ENCODE assay signal across 9 cellular contexts in the genomic region with DNA sequence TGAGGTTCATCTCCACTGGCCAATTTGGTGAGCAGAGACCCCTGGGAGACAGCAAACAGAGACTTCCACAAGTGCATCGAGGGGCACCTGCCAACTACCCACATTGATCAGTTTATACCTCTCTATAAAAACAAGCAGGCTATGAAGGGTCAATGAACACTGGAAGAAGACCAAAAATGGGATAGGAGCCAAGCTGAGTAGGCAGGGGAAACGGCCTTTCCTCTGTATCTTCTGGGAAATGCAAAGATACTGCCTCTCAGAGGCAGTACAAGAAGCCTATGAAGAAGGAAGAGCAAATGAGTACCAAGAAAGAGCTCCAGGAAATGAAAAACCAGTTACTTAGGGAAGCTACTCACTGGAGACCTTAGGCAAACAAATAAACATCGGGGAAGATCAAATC.
"Had no signal": no experiment of that assay in that cellular context is flagged by ENCODE, and none has a peak within 500 bp of the region (broad histone marks: within the 10 kb centered on the region; RNA-seq: fewer than 3 reads in every experiment).

No MANE protein-coding gene starts in this region.

- H3K27ac ChIP-seq: GM23248, HL-60 had no signal

- H3K9me3 ChIP-seq: HAP-1 had no signal

- ATAC-seq: HCT116, K562 had no signal

- H3K36me3 ChIP-seq: HAP-1 had no signal

- H3K9me3 Mint-ChIP-seq: HFFc6 had no signal

- H3K27ac Mint-ChIP-seq: HFFc6 had no signal

- H3K4me3 Mint-ChIP-seq: HFFc6 had no signal

- DNase-seq: GM23248, GOT3, H7, HFFc6, IMR-90 had no signal

- H3K9ac ChIP-seq: GM23248 had no signal

- FAIRE-seq: K562 had no signal

- H2AFZ ChIP-seq: GM23248 had no signal

- H3K4me1 ChIP-seq: HAP-1 had no signal

- H3K4me3 ChIP-seq: GM23248, HAP-1, K562 had no signal
